ENCODE assay signal across 22 cellular contexts in genomic region chr22:49101225-49101624, GRCh38.
"Had no signal": no experiment of that assay in that cellular context is flagged by ENCODE, and none has a peak within 500 bp of the region (broad histone marks: within the 10 kb centered on the region; RNA-seq: fewer than 3 reads in every experiment).

No MANE protein-coding gene starts in this region.

- DNase-seq: colonic mucosa; effector CD8-positive, alpha-beta T cell; endodermal cell; foreskin fibroblast; gastrocnemius medialis; head of caudate nucleus; left ventricle myocardium superior; lower lobe of right lung; nephron progenitor cell; psoas muscle; right cardiac atrium; stimulated activated CD4-positive, alpha-beta T cell treated with anti-CD3 and anti-CD28 coated beads, Interleukin-2, amount 100 ng/mL, for 48 hours; stimulated activated naive B cell treated with anti-CD40 and anti-IgM and Interleukin-4, amounts not matched to agents 10 μg/mL and 1 μg/mL and 100 μg/mL, for 72 hours; upper lobe of left lung; uterus had no signal

- H3K4me1 ChIP-seq: colonic mucosa, gastrocnemius medialis, lower lobe of right lung, psoas muscle, sigmoid colon, upper lobe of left lung, uterus had no signal

- H3K4me3 Mint-ChIP-seq: dendritic cell treated with granulocyte-macrophage colony-stimulating factor and Interleukin-4, amounts not matched to agents 40 ng/mL and 50 ng/mL, for 4 days; endodermal cell; naive thymus-derived CD8-positive, alpha-beta T cell; nephron progenitor cell; stimulated activated naive B cell treated with anti-CD40 and anti-IgM and Interleukin-4, amounts not matched to agents 10 μg/mL and 1 μg/mL and 100 μg/mL, for 72 hours; stimulated activated naive CD8-positive, alpha-beta T cell treated with anti-CD3 and anti-CD28 coated beads, Interleukin-15, Interleukin-2, amounts not matched to agents 100 ng/mL and 50 ng/mL, for 24 hours had no signal

- H3K4me1 Mint-ChIP-seq: endodermal cell; naive thymus-derived CD8-positive, alpha-beta T cell; stimulated activated naive B cell treated with anti-CD40 and anti-IgM and Interleukin-4, amounts not matched to agents 10 μg/mL and 1 μg/mL and 100 μg/mL, for 72 hours had no signal

- H3K4me3 ChIP-seq: colonic mucosa, gastrocnemius medialis, lower lobe of right lung, psoas muscle, sigmoid colon, thoracic aorta, tibial nerve, upper lobe of left lung, uterus had no signal

- H3K27ac Mint-ChIP-seq: dendritic cell treated with granulocyte-macrophage colony-stimulating factor and Interleukin-4, amounts not matched to agents 40 ng/mL and 50 ng/mL, for 4 days; endodermal cell; naive thymus-derived CD8-positive, alpha-beta T cell; nephron progenitor cell; stimulated activated naive B cell treated with anti-CD40 and anti-IgM and Interleukin-4, amounts not matched to agents 10 μg/mL and 1 μg/mL and 100 μg/mL, for 72 hours; stimulated activated naive CD8-positive, alpha-beta T cell treated with anti-CD3 and anti-CD28 coated beads, Interleukin-15, Interleukin-2, amounts not matched to agents 100 ng/mL and 50 ng/mL, for 24 hours had no signal

- H3K36me3 ChIP-seq: colonic mucosa, gastrocnemius medialis, lower lobe of right lung, sigmoid colon, thoracic aorta, tibial nerve, upper lobe of left lung, uterus had no signal

- H3K9me3 ChIP-seq: colonic mucosa, gastrocnemius medialis, lower lobe of right lung, psoas muscle, sigmoid colon, thoracic aorta, tibial nerve, upper lobe of left lung, uterus had no signal

- H3K27ac ChIP-seq: colonic mucosa, epithelial cell of prostate, gastrocnemius medialis, lower lobe of right lung, psoas muscle, sigmoid colon, thoracic aorta, tibial nerve, upper lobe of left lung, uterus had no signal

- H3K36me3 Mint-ChIP-seq: naive thymus-derived CD8-positive, alpha-beta T cell; stimulated activated naive B cell treated with anti-CD40 and anti-IgM and Interleukin-4, amounts not matched to agents 10 μg/mL and 1 μg/mL and 100 μg/mL, for 72 hours had no signal

- H3K9me3 Mint-ChIP-seq: dendritic cell treated with granulocyte-macrophage colony-stimulating factor and Interleukin-4, amounts not matched to agents 40 ng/mL and 50 ng/mL, for 4 days; endodermal cell; naive thymus-derived CD8-positive, alpha-beta T cell; nephron progenitor cell; stimulated activated naive CD8-positive, alpha-beta T cell treated with anti-CD3 and anti-CD28 coated beads, Interleukin-15, Interleukin-2, amounts not matched to agents 100 ng/mL and 50 ng/mL, for 24 hours had no signal

- H3K27me3 Mint-ChIP-seq: dendritic cell treated with granulocyte-macrophage colony-stimulating factor and Interleukin-4, amounts not matched to agents 40 ng/mL and 50 ng/mL, for 4 days had no signal
